Comparison of ENCODE assay signal across 26 cellular contexts in genomic region chr12:56032006-56032405, GRCh38. TPM values are rescaled to one million over a fixed set of nuclear protein-coding genes. Genes with fewer than 3 reads are reported as not detected.
DNase-seq lines count a peak whose midpoint lies in the region; ATAC-seq and TF ChIP-seq lines count a peak whose summit lies in the region.
"Had no signal": no experiment of that assay in that cellular context is flagged by ENCODE, and none has a peak within 500 bp of the region (broad histone marks: within the 10 kb centered on the region; RNA-seq: fewer than 3 reads in every experiment).

No MANE protein-coding gene starts in this region.

- H3K4me1 Mint-ChIP-seq in activated T-helper 1 cell treated with anti-CD3 and anti-CD28 coated beads, Interleukin-12 subunit alpha, Interleukin-12 subunit beta, Interleukin-2, Interleukin-4 antibody, amounts not matched to agents 30 ng/mL and 10 ng/mL and 1 ng/mL, durations not matched to agents 14 hours and 24 hours and 36 hours (ENCODE audit: low read depth): peaks cover 71% of the 10 kb centered on the region
- H3K4me1 Mint-ChIP-seq in naive thymus-derived CD8-positive, alpha-beta T cell: peaks cover 10 to 48% (median 23%) of the 10 kb centered on the region in 4 donors
- no peaks in the 10 kb centered on the region for H3K4me1 Mint-ChIP-seq in neural progenitor cell
- H3K4me1 Mint-ChIP-seq: activated B cell treated with CpG ODN at 0.5 μM for 24 hours had no signal

- DNase-seq in activated CD4-positive, CD25-positive, alpha-beta regulatory T cell treated with anti-CD3 and anti-CD28 coated beads, Interleukin-2, amount 50 U/mL, for 72 hours: no peak
- DNase-seq in HL-60 (ENCODE audit: low read depth in 1 of 2, low spot score in 1 of 2) (no peak), caudate nucleus (lab: John Stamatoyannopoulos, UW) (no peak), transverse colon (no peak), neural progenitor cell (ENCODE audit: low spot score) (no peak)
- no peak for DNase-seq in activated T-helper 1 cell treated with anti-CD3 and anti-CD28 coated beads, Interleukin-12 subunit alpha, Interleukin-12 subunit beta, Interleukin-2, Interleukin-4 antibody, amounts not matched to agents 30 ng/mL and 10 ng/mL and 1 ng/mL, durations not matched to agents 14 hours and 24 hours and 36 hours (ENCODE audit: low spot score)
- DNase-seq in naive thymus-derived CD8-positive, alpha-beta T cell: peak in 2 of 10 donors; percentile 12 to 41
- DNase-seq: activated B cell treated with CpG ODN at 0.5 μM for 24 hours; AML-193; COR-L47; DMS79 treated with DMSO at 0.1 percent for 48 hours; kidney; NCI-H1694; NCI-H2171 treated with DMSO at 0.1 percent for 48 hours; NCI-H526 treated with DMSO at 0.1 percent for 48 hours; psoas muscle; RPMI8226; stimulated activated CD4-positive, alpha-beta T cell treated with anti-CD3 and anti-CD28 coated beads, Interleukin-1b, Interleukin-23, amount 100 ng/mL, for 48 hours; stimulated activated naive CD4-positive, alpha-beta T cell; thyroid gland had no signal

- ATAC-seq in activated CD4-positive, CD25-positive, alpha-beta regulatory T cell treated with anti-CD3 and anti-CD28 coated beads, Interleukin-2, amount 50 U/mL, for 24 hours: peak; percentile 71 to 73
- ATAC-seq in naive thymus-derived CD8-positive, alpha-beta T cell: peak; percentile 69 to 87
- ATAC-seq: GM12878, psoas muscle had no signal

- no peak overlapping the region for H3K9ac ChIP-seq in neural progenitor cell

- no peak for TF ChIP-seq CTCF in HL-60 (IDR thresholded peaks at IDR 0.05; ENCODE audit: insufficient read depth, low read length)
- no peak for TF ChIP-seq CTCF in transverse colon (IDR thresholded peaks at IDR 0.05)
- TF ChIP-seq CTCF in neural progenitor cell (IDR thresholded peaks at IDR 0.05): no peak

- peaks cover 66% of the 10 kb centered on the region for H3K36me3 Mint-ChIP-seq in activated T-helper 1 cell treated with anti-CD3 and anti-CD28 coated beads, Interleukin-12 subunit alpha, Interleukin-12 subunit beta, Interleukin-2, Interleukin-4 antibody, amounts not matched to agents 30 ng/mL and 10 ng/mL and 1 ng/mL, durations not matched to agents 14 hours and 24 hours and 36 hours (ENCODE audit: low read depth)
- H3K36me3 Mint-ChIP-seq in naive thymus-derived CD8-positive, alpha-beta T cell: peaks cover 0 to 49% (median 13%) of the 10 kb centered on the region in 3 donors
- peaks cover 54% of the 10 kb centered on the region for H3K36me3 Mint-ChIP-seq in neural progenitor cell

- TF ChIP-seq EP300 in transverse colon (IDR thresholded peaks at IDR 0.05; ENCODE audit: low read depth): no peak

- in situ Hi-C loops in transverse colon (cut with MboI; ENCODE audit: low pct_ligation_motif_present in 1 of 4, low pct_unique_long_range_greater_than_20kb in 1 of 4, low sequenced_read_pairs in 3 of 4): no loop called here

- H3K79me2 ChIP-seq in neural progenitor cell (ENCODE audit: low read depth): no peaks in the 10 kb centered on the region

- no peaks in the 10 kb centered on the region for H3K9me3 Mint-ChIP-seq in activated T-helper 1 cell treated with anti-CD3 and anti-CD28 coated beads, Interleukin-12 subunit alpha, Interleukin-12 subunit beta, Interleukin-2, Interleukin-4 antibody, amounts not matched to agents 30 ng/mL and 10 ng/mL and 1 ng/mL, durations not matched to agents 14 hours and 24 hours and 36 hours
- H3K9me3 Mint-ChIP-seq in naive thymus-derived CD8-positive, alpha-beta T cell: no peaks in the 10 kb centered on the region
- no peaks in the 10 kb centered on the region for H3K9me3 Mint-ChIP-seq in neural progenitor cell
- H3K9me3 Mint-ChIP-seq: activated B cell treated with CpG ODN at 0.5 μM for 24 hours had no signal

- H3K4me3 Mint-ChIP-seq in activated T-helper 1 cell treated with anti-CD3 and anti-CD28 coated beads, Interleukin-12 subunit alpha, Interleukin-12 subunit beta, Interleukin-2, Interleukin-4 antibody, amounts not matched to agents 30 ng/mL and 10 ng/mL and 1 ng/mL, durations not matched to agents 14 hours and 24 hours and 36 hours: peak overlapping the region; percentile 48
- peak overlapping the region in 9 of 10 donors; percentile 6 to 65 (median 44) for H3K4me3 Mint-ChIP-seq in naive thymus-derived CD8-positive, alpha-beta T cell
- no peak overlapping the region for H3K4me3 Mint-ChIP-seq in neural progenitor cell
- H3K4me3 Mint-ChIP-seq: activated B cell treated with CpG ODN at 0.5 μM for 24 hours had no signal

- no peaks in the 10 kb centered on the region for H4K20me1 ChIP-seq in neural progenitor cell (ENCODE audit: low read depth)

- H3K27ac Mint-ChIP-seq in activated T-helper 1 cell treated with anti-CD3 and anti-CD28 coated beads, Interleukin-12 subunit alpha, Interleukin-12 subunit beta, Interleukin-2, Interleukin-4 antibody, amounts not matched to agents 30 ng/mL and 10 ng/mL and 1 ng/mL, durations not matched to agents 14 hours and 24 hours and 36 hours: peak overlapping the region; percentile 76
- peak overlapping the region; percentile 67 to 97 (median 82) for H3K27ac Mint-ChIP-seq in naive thymus-derived CD8-positive, alpha-beta T cell
- H3K27ac Mint-ChIP-seq in neural progenitor cell: no peak overlapping the region
- H3K27ac Mint-ChIP-seq: activated B cell treated with CpG ODN at 0.5 μM for 24 hours had no signal

- H3K4me2 ChIP-seq in neural progenitor cell: no peak overlapping the region

- POLR2A ChIA-PET in naive thymus-derived CD8-positive, alpha-beta T cell (lab: Charles Lee): interaction anchor here (0.6 to 1.2 kb wide), 2 partner anchors 8 to 25 kb away, joined by 3 to 4 read pairs; no protein-coding TSS in a partner anchor

- no peaks in the 10 kb centered on the region for H3F3A ChIP-seq in neural progenitor cell (ENCODE audit: low read depth)

- intact Hi-C loops in activated T-helper 1 cell treated with anti-CD3 and anti-CD28 coated beads, Interleukin-12 subunit alpha, Interleukin-12 subunit beta, Interleukin-2, Interleukin-4 antibody, amounts not matched to agents 30 ng/mL and 10 ng/mL and 1 ng/mL, durations not matched to agents 14 hours and 24 hours and 36 hours (cut with micrococcal nuclease): no loop called here
- intact Hi-C loops in transverse colon (cut with DNase I; ENCODE audit: low total_unique reads): no loop called here

- H3K36me3 ChIP-seq in transverse colon: no peaks in the 10 kb centered on the region
- no peaks in the 10 kb centered on the region for H3K36me3 ChIP-seq in neural progenitor cell

- H3K4me3 ChIP-seq in HL-60 (replicated peaks; ENCODE audit: insufficient read depth, low read length): no peak overlapping the region
- H3K4me3 ChIP-seq in transverse colon: no peak overlapping the region
- no peak overlapping the region for H3K4me3 ChIP-seq in neural progenitor cell
- H3K4me3 ChIP-seq: coronary artery, GM12878, lung, psoas muscle, SK-N-MC, thyroid gland had no signal

- 0 out of 2 replicates have a peak overlapping the region, but pooled peaks have one; percentile 20 for H3K27ac ChIP-seq in HL-60 (replicated peaks)
- H3K27ac ChIP-seq in caudate nucleus (ENCODE audit: low read depth, low read length): no peak overlapping the region
- H3K27ac ChIP-seq in transverse colon: no peak overlapping the region
- no peak overlapping the region for H3K27ac ChIP-seq in neural progenitor cell
- H3K27ac ChIP-seq: coronary artery, psoas muscle, SK-N-MC, thyroid gland had no signal

- H3K9me3 ChIP-seq in transverse colon: no peaks in the 10 kb centered on the region
- no peaks in the 10 kb centered on the region for H3K9me3 ChIP-seq in neural progenitor cell (ENCODE audit: low read depth)
- H3K9me3 ChIP-seq: psoas muscle, thyroid gland had no signal

- 93 to 100% methylated on average over 2 to 3 of the region's 3 CpGs for WGBS in transverse colon (ENCODE audit: low coverage in 1 of 2), 2 donors

- H3K27me3 ChIP-seq in HL-60 (ENCODE audit: insufficient read depth, poor library complexity, severe bottlenecking) (no peaks in the 10 kb centered on the region), transverse colon (no peaks in the 10 kb centered on the region), neural progenitor cell (no peaks in the 10 kb centered on the region)
- H3K27me3 ChIP-seq: thyroid gland had no signal

- no peaks in the 10 kb centered on the region for H3K27me3 Mint-ChIP-seq in activated T-helper 1 cell treated with anti-CD3 and anti-CD28 coated beads, Interleukin-12 subunit alpha, Interleukin-12 subunit beta, Interleukin-2, Interleukin-4 antibody, amounts not matched to agents 30 ng/mL and 10 ng/mL and 1 ng/mL, durations not matched to agents 14 hours and 24 hours and 36 hours (ENCODE audit: insufficient read depth)
- no peaks in the 10 kb centered on the region for H3K27me3 Mint-ChIP-seq in naive thymus-derived CD8-positive, alpha-beta T cell
- H3K27me3 Mint-ChIP-seq in neural progenitor cell (ENCODE audit: insufficient read depth, low read depth): peaks cover 6% of the 10 kb centered on the region
- H3K27me3 Mint-ChIP-seq: activated B cell treated with CpG ODN at 0.5 μM for 24 hours had no signal

- TF ChIP-seq POLR2A in transverse colon (IDR thresholded peaks at IDR 0.05): no peak

- H3K4me1 ChIP-seq in transverse colon: peaks cover 0 to 5% (median 0%) of the 10 kb centered on the region in 4 donors
- no peaks in the 10 kb centered on the region for H3K4me1 ChIP-seq in neural progenitor cell
- H3K4me1 ChIP-seq: psoas muscle, thyroid gland had no signal

- no peak overlapping the region for H2AFZ ChIP-seq in neural progenitor cell (replicated peaks)

RNA-seq across cellular contexts. Expression of gene RPS26, which starts 9.7 kb away (rescaled TPM):
- 35.4 and 38.2 TPM in 2 replicates for total RNA-seq in activated T-helper 1 cell treated with anti-CD3 and anti-CD28 coated beads, Interleukin-12 subunit alpha, Interleukin-12 subunit beta, Interleukin-2, Interleukin-4 antibody, amounts not matched to agents 30 ng/mL and 10 ng/mL and 1 ng/mL, durations not matched to agents 14 hours and 24 hours and 36 hours
- total RNA-seq in naive thymus-derived CD8-positive, alpha-beta T cell: 10 to 100 TPM; 56.1 to 58.4 TPM
- polyA plus RNA-seq in naive thymus-derived CD8-positive, alpha-beta T cell: 1,000 to 10,000 TPM in 1 of 3 donors, 100 to 1,000 TPM in 2; 743 to 1,060 (median 810) TPM
- 1,000 to 10,000 TPM in 2 of 4 donors, 100 to 1,000 TPM in 2; 283 to 2,670 (median 937) TPM for total RNA-seq in transverse colon
- total RNA-seq in neural progenitor cell (ENCODE audit: low replicate concordance): 721 and 819 TPM in 2 replicates

RNA-seq across cellular contexts. Expression of gene IKZF4, which starts 11.2 kb away (rescaled TPM):
- 31.9 and 35.7 TPM in 2 replicates for total RNA-seq in activated T-helper 1 cell treated with anti-CD3 and anti-CD28 coated beads, Interleukin-12 subunit alpha, Interleukin-12 subunit beta, Interleukin-2, Interleukin-4 antibody, amounts not matched to agents 30 ng/mL and 10 ng/mL and 1 ng/mL, durations not matched to agents 14 hours and 24 hours and 36 hours
- total RNA-seq in naive thymus-derived CD8-positive, alpha-beta T cell: 1 to 10 TPM; 4.4 to 5.2 TPM
- under 1 TPM; 0.48 to 0.67 (median 0.53) TPM for polyA plus RNA-seq in naive thymus-derived CD8-positive, alpha-beta T cell
- 1 to 10 TPM; 1.9 to 6.2 (median 3.9) TPM for total RNA-seq in transverse colon
- total RNA-seq in neural progenitor cell (ENCODE audit: low replicate concordance): 2.1 and 4.4 TPM in 2 replicates

RNA-seq across cellular contexts. Expression of gene SUOX, which starts 34.9 kb away (rescaled TPM):
- total RNA-seq in activated T-helper 1 cell treated with anti-CD3 and anti-CD28 coated beads, Interleukin-12 subunit alpha, Interleukin-12 subunit beta, Interleukin-2, Interleukin-4 antibody, amounts not matched to agents 30 ng/mL and 10 ng/mL and 1 ng/mL, durations not matched to agents 14 hours and 24 hours and 36 hours: 12.0 and 12.9 TPM in 2 replicates
- total RNA-seq in naive thymus-derived CD8-positive, alpha-beta T cell: 1 to 10 TPM; 5.6 to 6.3 TPM
- under 1 TPM in 2 of 3 donors, not detected in 1; 0.10 to 0.58 TPM for polyA plus RNA-seq in naive thymus-derived CD8-positive, alpha-beta T cell
- total RNA-seq in transverse colon (10 to 100 TPM; 30.1 to 45.3 (median 33.9) TPM), neural progenitor cell (ENCODE audit: low replicate concordance) (17.5 and 35.5 TPM in 2 replicates)

RNA-seq across cellular contexts. Expression of gene ERBB3, which starts 48.0 kb away (rescaled TPM):
- 0.51 and 0.65 TPM in 2 replicates for total RNA-seq in activated T-helper 1 cell treated with anti-CD3 and anti-CD28 coated beads, Interleukin-12 subunit alpha, Interleukin-12 subunit beta, Interleukin-2, Interleukin-4 antibody, amounts not matched to agents 30 ng/mL and 10 ng/mL and 1 ng/mL, durations not matched to agents 14 hours and 24 hours and 36 hours
- 10 to 100 TPM; 22.7 to 26.0 TPM for total RNA-seq in naive thymus-derived CD8-positive, alpha-beta T cell
- 1 to 10 TPM; 1.3 to 3.3 (median 1.7) TPM for polyA plus RNA-seq in naive thymus-derived CD8-positive, alpha-beta T cell
- total RNA-seq in transverse colon (100 to 1,000 TPM; 270 to 634 (median 340) TPM), neural progenitor cell (ENCODE audit: low replicate concordance) (6.3 and 8.8 TPM in 2 replicates)
- total RNA-seq: activated B cell treated with CpG ODN at 0.5 μM for 24 hours, glomerular endothelial cell had no signal

RNA-seq across cellular contexts. Expression of gene RAB5B, which starts 58.1 kb away (rescaled TPM):
- 42.6 and 47.0 TPM in 2 replicates for total RNA-seq in activated T-helper 1 cell treated with anti-CD3 and anti-CD28 coated beads, Interleukin-12 subunit alpha, Interleukin-12 subunit beta, Interleukin-2, Interleukin-4 antibody, amounts not matched to agents 30 ng/mL and 10 ng/mL and 1 ng/mL, durations not matched to agents 14 hours and 24 hours and 36 hours
- 10 to 100 TPM; 88.9 to 95.2 TPM for total RNA-seq in naive thymus-derived CD8-positive, alpha-beta T cell
- polyA plus RNA-seq in naive thymus-derived CD8-positive, alpha-beta T cell: 10 to 100 TPM; 61.6 to 69.4 (median 65.9) TPM
- total RNA-seq in transverse colon (10 to 100 TPM; 66.3 to 97.5 (median 88.4) TPM), neural progenitor cell (ENCODE audit: low replicate concordance) (62.9 and 64.5 TPM in 2 replicates)
